Comparison of ENCODE assay signal across 7 cellular contexts in the genomic region with DNA sequence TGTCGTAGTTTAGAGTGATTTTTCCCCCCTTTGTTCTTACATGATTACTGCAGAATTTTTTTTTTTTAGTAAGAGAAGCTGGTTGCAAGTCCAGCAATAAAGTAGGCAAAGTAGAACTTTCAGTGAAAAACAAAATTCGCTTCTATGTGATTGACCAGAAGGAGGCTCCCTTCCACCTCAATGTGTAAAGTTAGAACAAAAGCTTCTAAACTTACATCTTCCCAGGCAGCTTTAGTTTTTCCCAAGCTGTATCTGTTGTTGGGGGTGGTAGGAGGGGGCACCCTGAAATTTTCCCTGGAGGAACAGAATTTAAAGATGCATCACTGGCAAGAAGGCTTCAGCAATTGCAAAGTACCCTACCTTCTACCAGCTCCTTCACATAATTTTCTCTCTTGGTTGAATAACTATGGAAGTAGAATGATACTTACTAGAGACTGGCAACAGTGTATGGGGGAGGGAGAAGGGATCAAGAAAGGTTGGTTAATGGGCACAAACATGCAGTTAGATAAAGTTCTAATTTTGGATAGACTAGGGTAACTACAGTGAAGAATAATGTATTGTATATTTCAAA.
A peak's percentile ranks its signal among the peaks of the same experiment; 100 is the strongest.
DNase-seq lines count a peak whose midpoint lies in the region; ATAC-seq and TF ChIP-seq lines count a peak whose summit lies in the region.

No MANE protein-coding gene starts in this region.

- DNase-seq in fibroblast of the aortic adventitia (ENCODE audit: low read depth) (peak; percentile 85), renal cortical epithelial cell (ENCODE audit: low read depth) (peak; percentile 39), posterior vena cava (ENCODE audit: low spot score) (no peak)

- no peak overlapping the region for H3K4me2 ChIP-seq in OCI-LY1 (ENCODE audit: low read length)

- ATAC-seq in GM19328 (IDR thresholded peaks at IDR 0.05; ENCODE audit: unreplicated experiment): no peak
- no peak for ATAC-seq in HG03354 (IDR thresholded peaks at IDR 0.05; ENCODE audit: poor library complexity, severe bottlenecking, unreplicated experiment)

- H3K4me3 ChIP-seq in OCI-LY1 (ENCODE audit: low read depth, low read length, poor library complexity, severe bottlenecking) (no peak overlapping the region), fibroblast of the aortic adventitia (ENCODE audit: low read depth, low read length) (no peak overlapping the region)

- intact Hi-C loops in posterior vena cava (cut with DNase I): no loop called here

- no peaks in the 10 kb centered on the region for H3K79me2 ChIP-seq in OCI-LY1 (ENCODE audit: insufficient read depth, low read length)

- no peaks in the 10 kb centered on the region for H4K20me1 ChIP-seq in OCI-LY1 (ENCODE audit: insufficient read depth, low read length)

- no peaks in the 10 kb centered on the region for H3K9me3 ChIP-seq in OCI-LY1 (ENCODE audit: low read length)

- H2AFZ ChIP-seq in OCI-LY1 (ENCODE audit: low read length): no peak overlapping the region

- H3F3A ChIP-seq in OCI-LY1 (ENCODE audit: insufficient read depth, low read length): no peaks in the 10 kb centered on the region

- H3K27ac ChIP-seq in OCI-LY1 (ENCODE audit: low read depth, low read length, poor library complexity, severe bottlenecking): no peak overlapping the region

- H3K27me3 ChIP-seq in OCI-LY1 (ENCODE audit: insufficient read depth, low read length): no peaks in the 10 kb centered on the region

- TF ChIP-seq CTCF in GM12873 (IDR thresholded peaks at IDR 0.05; ENCODE audit: insufficient read depth, low read depth, low read length, missing control alignments): peak; percentile 32
- peak; percentile 38 for TF ChIP-seq CTCF in OCI-LY1 (IDR thresholded peaks at IDR 0.05; ENCODE audit: low read length)
- TF ChIP-seq CTCF in fibroblast of the aortic adventitia (IDR thresholded peaks at IDR 0.05; ENCODE audit: insufficient read depth, low read length): peak; percentile 70

- H3K9ac ChIP-seq in OCI-LY1 (ENCODE audit: low read length): no peak overlapping the region

- H3K36me3 ChIP-seq in OCI-LY1 (ENCODE audit: insufficient read depth, low read length): no peaks in the 10 kb centered on the region

- no peaks in the 10 kb centered on the region for H3K9me2 ChIP-seq in OCI-LY1 (ENCODE audit: low read depth, low read length)

- H3K4me1 ChIP-seq in OCI-LY1 (ENCODE audit: insufficient read depth, low read length, severe bottlenecking): no peaks in the 10 kb centered on the region
